Comparison of ENCODE assay signal across 8 cellular contexts in the genomic region with DNA sequence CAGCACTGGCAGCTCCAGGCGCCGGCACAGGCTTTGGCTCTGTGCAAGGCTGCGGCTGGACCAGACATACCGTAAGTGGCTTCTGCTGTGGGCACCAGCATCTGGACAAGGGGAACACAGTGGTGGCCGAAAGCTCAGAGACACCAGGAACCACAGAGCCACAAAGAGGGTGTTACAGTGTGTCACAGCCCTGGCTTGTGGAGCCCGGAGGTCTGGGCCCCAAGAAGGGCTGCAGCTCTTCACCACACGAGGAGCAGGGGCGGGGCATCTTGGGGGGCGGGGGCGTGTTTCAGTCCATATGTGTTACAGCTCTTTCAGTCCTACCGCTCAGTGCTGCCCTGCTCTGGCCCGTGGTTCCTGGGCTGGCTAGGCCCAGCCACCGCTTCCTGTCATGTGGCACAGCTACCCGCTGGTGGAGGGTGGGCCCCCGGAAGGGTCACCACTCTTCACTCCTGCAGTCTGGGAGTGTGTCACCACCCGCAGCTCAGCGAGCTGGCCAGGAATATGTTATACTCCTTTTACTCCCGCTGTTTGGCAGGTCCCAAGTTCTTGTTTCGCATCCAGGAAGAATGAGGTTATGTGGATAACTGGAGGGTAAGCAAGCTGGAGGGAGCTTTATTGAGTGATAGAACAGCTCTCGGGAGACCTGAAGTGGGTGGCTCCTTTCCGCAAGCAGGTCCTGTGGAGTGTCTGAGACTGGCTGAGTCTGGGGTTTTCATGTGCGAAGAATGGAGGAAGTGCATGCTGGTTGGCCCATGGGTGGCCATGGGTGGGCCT. TPM values are rescaled to one million over a fixed set of nuclear protein-coding genes. Genes with fewer than 3 reads are reported as not detected.
DNase-seq lines count a peak whose midpoint lies in the region; ATAC-seq and TF ChIP-seq lines count a peak whose summit lies in the region.

No MANE protein-coding gene starts in this region.

- TF ChIP-seq POLR2A in esophagus muscularis mucosa (IDR thresholded peaks at IDR 0.05; ENCODE audit: low read depth) = peak; percentile 14
- TF ChIP-seq POLR2A in transverse colon (IDR thresholded peaks at IDR 0.05) = peak; percentile 30
- no peak for TF ChIP-seq POLR2A in prostate gland (IDR thresholded peaks at IDR 0.05)

- no peaks in the 10 kb centered on the region for H3K36me3 ChIP-seq in esophagus muscularis mucosa
- H3K36me3 ChIP-seq in transverse colon = no peaks in the 10 kb centered on the region
- H3K36me3 ChIP-seq in prostate gland = no peaks in the 10 kb centered on the region

- peak overlapping the region in 3 of 4 donors; percentile 20 to 35 (median 25) for H3K27ac ChIP-seq in esophagus muscularis mucosa (replicated peaks in 1 of 4)
- H3K27ac ChIP-seq in transverse colon = peak overlapping the region; percentile 41 to 78 (median 60)
- H3K27ac ChIP-seq in prostate gland = no peak overlapping the region

- DNase-seq in GM10248 (ENCODE audit: extremely low spot score) = peak; percentile 66
- DNase-seq in activated CD4-positive, alpha-beta T cell treated with anti-CD3 and anti-CD28 coated beads, Interleukin-2, amount 10 ng/mL, durations not matched to agents 7 days and 5 days = peak; percentile 18
- DNase-seq in esophagus muscularis mucosa (ENCODE audit: extremely low spot score) = peak; percentile 96
- DNase-seq in natural killer cell = peak; percentile 70
- peak; percentile 81 for DNase-seq in transverse colon
- DNase-seq in NCI-H146 (lab: John Stamatoyannopoulos, UW) = no peak
- DNase-seq in prostate gland (ENCODE audit: low spot score) = no peak

- H3K27me3 ChIP-seq in esophagus muscularis mucosa = no peaks in the 10 kb centered on the region
- H3K27me3 ChIP-seq in transverse colon = no peaks in the 10 kb centered on the region
- H3K27me3 ChIP-seq in prostate gland (replicated peaks; ENCODE audit: insufficient read depth) = no peaks in the 10 kb centered on the region

- POLR2A ChIA-PET in GM10248 (lab: Yijun Ruan, JAX) = interaction anchor here (0.6 to 2.2 kb wide), 3 partner anchors 11 to 236 kb away, joined by 4 to 11 read pairs (median 5); no protein-coding TSS in a partner anchor
- POLR2A ChIA-PET in activated CD4-positive, alpha-beta T cell treated with anti-CD3 and anti-CD28 coated beads, Interleukin-2, amount 10 ng/mL, durations not matched to agents 7 days and 5 days (lab: Charles Lee) = no interaction called here

- TF ChIP-seq EP300 in esophagus muscularis mucosa (IDR thresholded peaks at IDR 0.05) = no peak
- TF ChIP-seq EP300 in transverse colon (IDR thresholded peaks at IDR 0.05; ENCODE audit: low read depth) = no peak

- peaks cover 3% of the 10 kb centered on the region for H3K36me3 Mint-ChIP-seq in activated CD4-positive, alpha-beta T cell treated with anti-CD3 and anti-CD28 coated beads, Interleukin-2, amount 10 ng/mL, durations not matched to agents 7 days and 5 days (ENCODE audit: low read depth)
- H3K36me3 Mint-ChIP-seq in natural killer cell = no peaks in the 10 kb centered on the region

- H3K4me1 Mint-ChIP-seq in activated CD4-positive, alpha-beta T cell treated with anti-CD3 and anti-CD28 coated beads, Interleukin-2, amount 10 ng/mL, durations not matched to agents 7 days and 5 days = peaks cover 27% of the 10 kb centered on the region
- H3K4me1 Mint-ChIP-seq in natural killer cell = peaks cover 47 to 50% of the 10 kb centered on the region in 2 donors

- CTCF ChIA-PET in GM10248 (lab: Yijun Ruan, JAX) = interaction anchor here (0.8 to 1.8 kb wide), 7 partner anchors 14 to 266 kb away, joined by 3 to 9 read pairs (median 4); a partner anchor contains a TSS
- CTCF ChIA-PET in activated CD4-positive, alpha-beta T cell treated with anti-CD3 and anti-CD28 coated beads, Interleukin-2, amount 10 ng/mL, durations not matched to agents 7 days and 5 days (lab: Charles Lee) = interaction anchor here (0.6 to 5.8 kb wide), 6 partner anchors 11 to 469 kb away, joined by 3 to 55 read pairs (median 4); a partner anchor contains a TSS

- intact Hi-C loops in esophagus muscularis mucosa (cut with DNase I) = no loop called here
- intact Hi-C loops in natural killer cell (cut with micrococcal nuclease) = loop anchor here (1.0 to 5.0 kb wide), 3 partner anchors 15 to 254 kb away; a partner anchor contains a TSS
- intact Hi-C loops in transverse colon (cut with DNase I; ENCODE audit: low total_unique reads) = no loop called here
- intact Hi-C loops in prostate gland (cut with DNase I) = no loop called here

- H3K9me3 ChIP-seq in esophagus muscularis mucosa (no peaks in the 10 kb centered on the region), transverse colon (no peaks in the 10 kb centered on the region), prostate gland (no peaks in the 10 kb centered on the region)

- H3K27ac Mint-ChIP-seq in activated CD4-positive, alpha-beta T cell treated with anti-CD3 and anti-CD28 coated beads, Interleukin-2, amount 10 ng/mL, durations not matched to agents 7 days and 5 days = no peak overlapping the region
- H3K27ac Mint-ChIP-seq in natural killer cell = peak overlapping the region; percentile 97 to 99

- no peak overlapping the region for H3K4me3 Mint-ChIP-seq in activated CD4-positive, alpha-beta T cell treated with anti-CD3 and anti-CD28 coated beads, Interleukin-2, amount 10 ng/mL, durations not matched to agents 7 days and 5 days
- peak overlapping the region; percentile 94 for H3K4me3 Mint-ChIP-seq in natural killer cell

- no peaks in the 10 kb centered on the region for H3K27me3 Mint-ChIP-seq in activated CD4-positive, alpha-beta T cell treated with anti-CD3 and anti-CD28 coated beads, Interleukin-2, amount 10 ng/mL, durations not matched to agents 7 days and 5 days
- no peaks in the 10 kb centered on the region for H3K27me3 Mint-ChIP-seq in natural killer cell (ENCODE audit: low read depth in 2 of 2)

- peak overlapping the region in 2 of 4 donors; percentile 23 to 37 for H3K4me3 ChIP-seq in esophagus muscularis mucosa
- H3K4me3 ChIP-seq in transverse colon = peak overlapping the region in 2 of 4 donors; percentile 7 to 22
- no peak overlapping the region for H3K4me3 ChIP-seq in prostate gland

- TF ChIP-seq CTCF in GM10248 (IDR thresholded peaks at IDR 0.05; ENCODE audit: control extremely low read depth, extremely low read depth, low read depth, missing control alignments) (no peak), esophagus muscularis mucosa (IDR thresholded peaks at IDR 0.05) (no peak), natural killer cell (IDR thresholded peaks at IDR 0.05) (no peak), transverse colon (IDR thresholded peaks at IDR 0.05) (no peak), prostate gland (IDR thresholded peaks at IDR 0.05) (no peak)

- H3K4me1 ChIP-seq in esophagus muscularis mucosa (peaks cover 13 to 22% (median 20%) of the 10 kb centered on the region in 4 donors), transverse colon (peaks cover 0 to 17% (median 11%) of the 10 kb centered on the region in 4 donors), prostate gland (replicated peaks) (no peaks in the 10 kb centered on the region)

- peaks cover 3% of the 10 kb centered on the region for H3K9me3 Mint-ChIP-seq in activated CD4-positive, alpha-beta T cell treated with anti-CD3 and anti-CD28 coated beads, Interleukin-2, amount 10 ng/mL, durations not matched to agents 7 days and 5 days
- H3K9me3 Mint-ChIP-seq in natural killer cell = no peaks in the 10 kb centered on the region

- ATAC-seq in HG03520 (IDR thresholded peaks at IDR 0.05; ENCODE audit: unreplicated experiment) = peak; percentile 46
- peak; percentile 75 to 91 (median 77) for ATAC-seq in natural killer cell

- 79% methylated on average over 14 of the region's 22 CpGs for WGBS in esophagus muscularis mucosa
- WGBS in transverse colon (ENCODE audit: low coverage in 1 of 2), 2 donors = 64 to 100% methylated on average over 2 to 20 of the region's 22 CpGs
- 90% methylated on average over 17 of the region's 22 CpGs for WGBS in prostate gland

- in situ Hi-C loops in transverse colon (cut with MboI; ENCODE audit: low pct_ligation_motif_present in 1 of 4, low pct_unique_long_range_greater_than_20kb in 1 of 4, low sequenced_read_pairs in 3 of 4) = loop anchor here in 2 of 4 donors (25.0 kb wide), 2 partner anchors 214 to 289 kb away; no protein-coding TSS in a partner anchor

RNA-seq across cellular contexts. Expression of a gene that starts 3.3 kb away (rescaled TPM):
- total RNA-seq in activated CD4-positive, alpha-beta T cell treated with anti-CD3 and anti-CD28 coated beads, Interleukin-2, amount 10 ng/mL, durations not matched to agents 7 days and 5 days = 10 to 100 TPM; 39.3 to 39.4 TPM
- 10 to 100 TPM; 42.2 to 64.5 (median 59.5) TPM for total RNA-seq in esophagus muscularis mucosa
- 10 to 100 TPM; 25.2 to 30.4 (median 26.6) TPM for total RNA-seq in natural killer cell
- 10 to 100 TPM in 3 of 4 donors, not detected in 1; 25.4 to 59.8 (median 32.9) TPM for total RNA-seq in transverse colon
- total RNA-seq in prostate gland = 10 to 100 TPM; 36.8 to 72.7 TPM

RNA-seq across cellular contexts. Expression of a gene that starts 15.3 kb away (rescaled TPM):
- 10 to 100 TPM; 53.7 to 59.1 TPM for total RNA-seq in activated CD4-positive, alpha-beta T cell treated with anti-CD3 and anti-CD28 coated beads, Interleukin-2, amount 10 ng/mL, durations not matched to agents 7 days and 5 days
- total RNA-seq in esophagus muscularis mucosa (100 to 1,000 TPM in 1 of 4 donors, 10 to 100 TPM in 3; 67.7 to 103 (median 80.2) TPM), natural killer cell (10 to 100 TPM; 55.9 to 65.3 (median 59.8) TPM), transverse colon (100 to 1,000 TPM in 1 of 4 donors, 10 to 100 TPM in 3; 34.0 to 154 (median 44.3) TPM), prostate gland (100 to 1,000 TPM in 1 of 2 donors, 10 to 100 TPM in 1; 30.8 to 111 TPM)

RNA-seq across cellular contexts. Expression of a gene that starts 49.2 kb away (rescaled TPM):
- total RNA-seq in activated CD4-positive, alpha-beta T cell treated with anti-CD3 and anti-CD28 coated beads, Interleukin-2, amount 10 ng/mL, durations not matched to agents 7 days and 5 days = 1 to 10 TPM; 1.9 to 2.2 TPM
- 10 to 100 TPM in 2 of 4 donors, 1 to 10 TPM in 2; 8.2 to 10.8 (median 9.6) TPM for total RNA-seq in esophagus muscularis mucosa
- 1 to 10 TPM in 1 of 3 donors, not detected in 2; 2.3 TPM for total RNA-seq in natural killer cell
- 1 to 10 TPM in 3 of 4 donors, not detected in 1; 1.2 to 4.8 (median 3.7) TPM for total RNA-seq in transverse colon
- 10 to 100 TPM; 16.7 to 25.6 TPM for total RNA-seq in prostate gland

Comparison
In these comparisons a context has a peak if more than half of its experiments do, and no peak if none do; other contexts are left out.
1. DNase-seq: peak in GM10248 (single experiment), activated CD4-positive, alpha-beta T cell treated with anti-CD3 and anti-CD28 coated beads, Interleukin-2, amount 10 ng/mL, durations not matched to agents 7 days and 5 days (single experiment), esophagus muscularis mucosa (single experiment), natural killer cell (single experiment) and transverse colon (single experiment); none in NCI-H146 (single experiment) and prostate gland (single experiment).
2. H3K27ac ChIP-seq: peak in esophagus muscularis mucosa (3 of 4) and transverse colon (4 of 4); none in prostate gland (0 of 2).